ENCODE assay signal across 23 cellular contexts in the genomic region with DNA sequence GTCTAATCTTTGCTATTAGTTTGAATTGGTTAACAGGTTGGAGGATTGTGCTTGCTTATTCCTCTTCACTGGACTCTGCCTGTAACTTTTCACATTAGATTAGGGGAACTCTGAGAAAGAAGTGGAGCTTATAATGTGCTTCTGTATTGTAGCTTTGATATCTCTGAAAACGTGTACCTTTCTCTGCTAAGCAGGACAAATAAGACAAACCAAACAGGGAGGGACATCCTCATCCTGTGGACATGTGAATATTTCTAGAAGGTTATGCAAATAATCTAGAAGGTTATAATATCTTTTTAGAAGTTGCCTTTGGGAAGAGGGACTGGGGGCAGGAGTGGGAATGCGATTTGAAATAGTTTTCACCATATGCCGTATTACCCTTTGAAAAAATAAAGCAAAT.
"Had no signal": no experiment of that assay in that cellular context is flagged by ENCODE, and none has a peak within 500 bp of the region (broad histone marks: within the 10 kb centered on the region; RNA-seq: fewer than 3 reads in every experiment).

No MANE protein-coding gene starts in this region.

- H3K9me3 Mint-ChIP-seq: activated naive CD8-positive, alpha-beta T cell treated with anti-CD3 and anti-CD28 coated beads for 36 hours; mesothelial cell of epicardium; naive thymus-derived CD8-positive, alpha-beta T cell; stimulated activated naive CD8-positive, alpha-beta T cell treated with anti-CD3 and anti-CD28 coated beads, Interleukin-15, Interleukin-2, amounts not matched to agents 100 ng/mL and 50 ng/mL, for 24 hours; WTC11 had no signal

- H3K4me3 ChIP-seq: esophagus muscularis mucosa, gastrocnemius medialis, ovary, psoas muscle, right atrium auricular region, tibial artery had no signal

- FAIRE-seq: astrocyte, colon, islet of Langerhans had no signal

- ATAC-seq: gastrocnemius medialis; left ventricle myocardium superior; naive thymus-derived CD8-positive, alpha-beta T cell; psoas muscle had no signal

- H3K27me3 Mint-ChIP-seq: activated naive CD8-positive, alpha-beta T cell treated with anti-CD3 and anti-CD28 coated beads for 36 hours; naive thymus-derived CD8-positive, alpha-beta T cell; stimulated activated naive CD8-positive, alpha-beta T cell treated with anti-CD3 and anti-CD28 coated beads, Interleukin-15, Interleukin-2, amounts not matched to agents 100 ng/mL and 50 ng/mL, for 24 hours had no signal

- H3K36me3 Mint-ChIP-seq: mesothelial cell of epicardium, WTC11 had no signal

- H3K4me3 Mint-ChIP-seq: activated naive CD8-positive, alpha-beta T cell treated with anti-CD3 and anti-CD28 coated beads for 36 hours; mesothelial cell of epicardium; naive thymus-derived CD8-positive, alpha-beta T cell; stimulated activated naive CD8-positive, alpha-beta T cell treated with anti-CD3 and anti-CD28 coated beads, Interleukin-15, Interleukin-2, amounts not matched to agents 100 ng/mL and 50 ng/mL, for 24 hours; WTC11 had no signal

- DNase-seq: activated CD4-positive, alpha-beta T cell treated with anti-CD3 and anti-CD28 coated beads, Interleukin-2, amount 50 U/mL, for 48 hours; activated naive CD8-positive, alpha-beta T cell treated with anti-CD3 and anti-CD28 coated beads for 36 hours; central memory CD4-positive, alpha-beta T cell; gastrocnemius medialis; hypothalamus; left ventricle myocardium superior; mammary epithelial cell; naive thymus-derived CD8-positive, alpha-beta T cell; ovary; psoas muscle; stimulated activated CD4-positive, alpha-beta T cell treated with anti-CD3 and anti-CD28 coated beads, Interleukin-12 subunit alpha, Interleukin-12 subunit beta, amount 100 ng/mL, for 4 hours; stimulated activated CD4-positive, alpha-beta T cell treated with anti-CD3 and anti-CD28 coated beads, Interleukin-4, amount 100 ng/mL, for 4 hours; substantia nigra; tibial artery had no signal

- H3K27ac ChIP-seq: esophagus muscularis mucosa, gastrocnemius medialis, neutrophil, ovary, psoas muscle, right atrium auricular region, tibial artery had no signal

- H3K4me1 ChIP-seq: gastrocnemius medialis, psoas muscle, right atrium auricular region, tibial artery had no signal

- H3K27me3 ChIP-seq: esophagus muscularis mucosa, gastrocnemius medialis, neutrophil, ovary, right atrium auricular region, tibial artery had no signal

- H3K9me3 ChIP-seq: esophagus muscularis mucosa, gastrocnemius medialis, neutrophil, ovary, psoas muscle, right atrium auricular region, tibial artery had no signal

- H3K36me3 ChIP-seq: esophagus muscularis mucosa, gastrocnemius medialis, neutrophil, ovary, right atrium auricular region, tibial artery had no signal

- H3K27ac Mint-ChIP-seq: activated naive CD8-positive, alpha-beta T cell treated with anti-CD3 and anti-CD28 coated beads for 36 hours; mesothelial cell of epicardium had no signal

- H3K4me1 Mint-ChIP-seq: mesothelial cell of epicardium had no signal
